ENCODE assay signal across 14 cellular contexts in genomic region chr19:34306824-34307223, GRCh38. TPM values are rescaled to one million over a fixed set of nuclear protein-coding genes. Genes with fewer than 3 reads are reported as not detected.
DNase-seq lines count a peak whose midpoint lies in the region; ATAC-seq and TF ChIP-seq lines count a peak whose summit lies in the region.
"Had no signal": no experiment of that assay in that cellular context is flagged by ENCODE, and none has a peak within 500 bp of the region (broad histone marks: within the 10 kb centered on the region; RNA-seq: fewer than 3 reads in every experiment).

No MANE protein-coding gene starts in this region.

- no peaks in the 10 kb centered on the region for H3K9me3 Mint-ChIP-seq in natural killer cell treated with Interleukin-12 subunit alpha and Interleukin-12 subunit beta and Interleukin-15 and Interleukin-18, amount 100 ng/mL, for 72 hours
- H3K9me3 Mint-ChIP-seq: stimulated activated naive CD8-positive, alpha-beta T cell treated with anti-CD3 and anti-CD28 coated beads, Interleukin-15, amount 100 ng/mL, for 72 hours had no signal

- H3K27ac Mint-ChIP-seq in natural killer cell treated with Interleukin-12 subunit alpha and Interleukin-12 subunit beta and Interleukin-15 and Interleukin-18, amount 100 ng/mL, for 72 hours: peak overlapping the region; percentile 31 to 81
- H3K27ac Mint-ChIP-seq: progenitor cell of endocrine pancreas had no signal

- TF ChIP-seq CTCF in right atrium auricular region (IDR thresholded peaks at IDR 0.05) (no peak), dorsolateral prefrontal cortex (IDR thresholded peaks at IDR 0.05 in 54 of 56, conservative IDR thresholded peaks at IDR 0.05 in 2 of 56; ENCODE audit: low read depth in 1 of 56, partially characterized antibody in 56 of 56) (no peak)

- 33 to 42% methylated on average over 6 of the region's 6 CpGs for WGBS in aorta, 2 donors

- ATAC-seq in left cardiac atrium (no peak), aorta (ENCODE audit: low FRiP score) (no peak), HG03196 (IDR thresholded peaks at IDR 0.05; ENCODE audit: unreplicated experiment) (no peak), GM18858 (IDR thresholded peaks at IDR 0.05; ENCODE audit: unreplicated experiment) (no peak)
- ATAC-seq in natural killer cell treated with Interleukin-12 subunit alpha and Interleukin-12 subunit beta and Interleukin-15 and Interleukin-18, amount 100 ng/mL, for 72 hours: no peak
- ATAC-seq: stimulated activated naive CD8-positive, alpha-beta T cell treated with anti-CD3 and anti-CD28 coated beads, Interleukin-15, amount 100 ng/mL, for 72 hours had no signal

- H3K4me3 ChIP-seq in right atrium auricular region (no peak overlapping the region), dorsolateral prefrontal cortex (no peak overlapping the region), aorta (ENCODE audit: low read length in 2 of 2) (no peak overlapping the region)

- H3K9me3 ChIP-seq in right atrium auricular region (no peaks in the 10 kb centered on the region), aorta (ENCODE audit: control insufficient read depth, low read length) (no peaks in the 10 kb centered on the region)

- intact Hi-C loops in left cardiac atrium (cut with DNase I): no loop called here
- intact Hi-C loops in dorsolateral prefrontal cortex (cut with DNase I): no loop called here
- intact Hi-C loops in aorta (cut with DNase I): no loop called here

- no peak for DNase-seq in right atrium auricular region (ENCODE audit: low spot score)
- no peak for DNase-seq in left cardiac atrium
- DNase-seq in dorsolateral prefrontal cortex: no peak
- no peak for DNase-seq in natural killer cell treated with Interleukin-12 subunit alpha and Interleukin-12 subunit beta and Interleukin-15 and Interleukin-18, amount 100 ng/mL, for 72 hours (ENCODE audit: low spot score)
- DNase-seq in aorta: no peak
- DNase-seq in NCI-H226: no peak
- DNase-seq: activated CD8-positive, alpha-beta memory T cell treated with anti-CD3 and anti-CD28 coated beads, Interleukin-2, amount 50 U/mL, for 48 hours; NCI-H1417 treated with DMSO at 0.1 percent for 48 hours; NCI-H2227 treated with DMSO at 0.1 percent for 48 hours; stimulated activated naive CD8-positive, alpha-beta T cell treated with anti-CD3 and anti-CD28 coated beads, Interleukin-15, amount 100 ng/mL, for 72 hours; T-helper 1 cell had no signal

- peaks cover 32 to 38% of the 10 kb centered on the region in 2 donors for H3K4me1 Mint-ChIP-seq in natural killer cell treated with Interleukin-12 subunit alpha and Interleukin-12 subunit beta and Interleukin-15 and Interleukin-18, amount 100 ng/mL, for 72 hours (ENCODE audit: low read depth in 2 of 2)

- H3K36me3 Mint-ChIP-seq in natural killer cell treated with Interleukin-12 subunit alpha and Interleukin-12 subunit beta and Interleukin-15 and Interleukin-18, amount 100 ng/mL, for 72 hours: no peaks in the 10 kb centered on the region

- H3K27me3 ChIP-seq in right atrium auricular region: no peaks in the 10 kb centered on the region
- H3K27me3 ChIP-seq in dorsolateral prefrontal cortex: no peaks in the 10 kb centered on the region
- H3K27me3 ChIP-seq in aorta (ENCODE audit: control insufficient read depth in 1 of 2, insufficient read depth in 2 of 2, low read length in 1 of 2): no peaks in the 10 kb centered on the region

- H3K27ac ChIP-seq in right atrium auricular region: peak overlapping the region; percentile 63 to 65
- H3K27ac ChIP-seq in dorsolateral prefrontal cortex: peak overlapping the region in 36 of 59 donors; percentile 0 to 78 (median 40)
- peak overlapping the region; percentile 3 to 93 for H3K27ac ChIP-seq in aorta (ENCODE audit: low read depth in 1 of 2, low read length in 2 of 2)

- H3K36me3 ChIP-seq in right atrium auricular region (peaks cover 13% of the 10 kb centered on the region), aorta (ENCODE audit: control insufficient read depth in 1 of 2, insufficient read depth in 2 of 2, low read length in 1 of 2) (no peaks in the 10 kb centered on the region)

- H3K4me3 Mint-ChIP-seq in natural killer cell treated with Interleukin-12 subunit alpha and Interleukin-12 subunit beta and Interleukin-15 and Interleukin-18, amount 100 ng/mL, for 72 hours: no peak overlapping the region
- H3K4me3 Mint-ChIP-seq: stimulated activated naive CD8-positive, alpha-beta T cell treated with anti-CD3 and anti-CD28 coated beads, Interleukin-15, amount 100 ng/mL, for 72 hours had no signal

- H3K4me1 ChIP-seq in right atrium auricular region: peaks cover 0 to 35% of the 10 kb centered on the region in 2 donors
- H3K4me1 ChIP-seq in aorta (ENCODE audit: control insufficient read depth in 1 of 2, insufficient read depth in 2 of 2, low read length in 2 of 2): peaks cover 0 to 3% of the 10 kb centered on the region in 2 donors

- H3K27me3 Mint-ChIP-seq in natural killer cell treated with Interleukin-12 subunit alpha and Interleukin-12 subunit beta and Interleukin-15 and Interleukin-18, amount 100 ng/mL, for 72 hours: no peaks in the 10 kb centered on the region
- H3K27me3 Mint-ChIP-seq: progenitor cell of endocrine pancreas; stimulated activated naive CD8-positive, alpha-beta T cell treated with anti-CD3 and anti-CD28 coated beads, Interleukin-15, amount 100 ng/mL, for 72 hours had no signal

RNA-seq across cellular contexts. Expression of gene GARRE1, which starts 52.5 kb away (rescaled TPM):
- total RNA-seq in right atrium auricular region (10 to 100 TPM; 25.5 to 28.0 TPM), left cardiac atrium (10 to 100 TPM; 20.9 to 30.5 TPM), dorsolateral prefrontal cortex (10 to 100 TPM; 15.6 to 45.4 (median 24.2) TPM), aorta (10 to 100 TPM; 49.0 to 73.2 TPM)
- total RNA-seq in natural killer cell treated with Interleukin-12 subunit alpha and Interleukin-12 subunit beta and Interleukin-15 and Interleukin-18, amount 100 ng/mL, for 72 hours: 10 to 100 TPM in 1 of 2 donors, 1 to 10 TPM in 1; 9.6 to 13.3 TPM
- 10 to 100 TPM in 1 of 2 donors, 1 to 10 TPM in 1; 3.0 to 11.3 TPM for polyA plus RNA-seq in aorta

RNA-seq across cellular contexts. Expression of gene GPI, which starts 58.2 kb away (rescaled TPM):
- 100 to 1,000 TPM; 340 to 413 TPM for total RNA-seq in right atrium auricular region
- total RNA-seq in left cardiac atrium: 100 to 1,000 TPM; 337 to 408 TPM
- 100 to 1,000 TPM; 264 to 683 (median 537) TPM for total RNA-seq in dorsolateral prefrontal cortex
- total RNA-seq in natural killer cell treated with Interleukin-12 subunit alpha and Interleukin-12 subunit beta and Interleukin-15 and Interleukin-18, amount 100 ng/mL, for 72 hours: 100 to 1,000 TPM; 394 to 516 TPM
- 100 to 1,000 TPM; 131 to 197 TPM for total RNA-seq in aorta
- polyA plus RNA-seq in aorta: 100 to 1,000 TPM in 1 of 2 donors, 10 to 100 TPM in 1; 51.0 to 128 TPM
